Comparison of ENCODE assay signal across 9 cellular contexts in genomic region chr18:77103181-77103875, GRCh38. TPM values are rescaled to one million over a fixed set of nuclear protein-coding genes. Genes with fewer than 3 reads are reported as not detected.
DNase-seq lines count a peak whose midpoint lies in the region; ATAC-seq and TF ChIP-seq lines count a peak whose summit lies in the region.
"Had no signal": no experiment of that assay in that cellular context is flagged by ENCODE, and none has a peak within 500 bp of the region (broad histone marks: within the 10 kb centered on the region; RNA-seq: fewer than 3 reads in every experiment).

No MANE protein-coding gene starts in this region.

- no peaks in the 10 kb centered on the region for H3K27me3 Mint-ChIP-seq in Calu3 (ENCODE audit: unreplicated experiment)

- no peaks in the 10 kb centered on the region for H3K27me3 ChIP-seq in SJSA1 (replicated peaks)
- no peaks in the 10 kb centered on the region for H3K27me3 ChIP-seq in fibroblast of lung (ENCODE audit: control insufficient read depth, insufficient read depth, low read length)
- no peaks in the 10 kb centered on the region for H3K27me3 ChIP-seq in psoas muscle (ENCODE audit: insufficient read depth in 3 of 3, low read length in 2 of 3)
- H3K27me3 ChIP-seq: MG63 had no signal

- H3K4me3 Mint-ChIP-seq in Calu3 (ENCODE audit: low read depth, unreplicated experiment) = no peak overlapping the region

- H3K27ac Mint-ChIP-seq in Calu3 (ENCODE audit: unreplicated experiment) = peak overlapping the region; percentile 37

- intact Hi-C loops in Calu3 (cut with micrococcal nuclease; ENCODE audit: unreplicated experiment) = no loop called here
- intact Hi-C loops in psoas muscle (cut with DNase I) = no loop called here

- peak overlapping the region; percentile 91 for H3K27ac ChIP-seq in SJSA1
- peak overlapping the region; percentile 92 for H3K27ac ChIP-seq in fibroblast of lung (ENCODE audit: insufficient read depth, low read length)
- H3K27ac ChIP-seq in psoas muscle = peak overlapping the region; percentile 86

- no peaks in the 10 kb centered on the region for H4K20me1 ChIP-seq in fibroblast of lung (ENCODE audit: control insufficient read depth, extremely low read depth, insufficient read depth, low read length)

- H3K9ac ChIP-seq in fibroblast of lung (ENCODE audit: insufficient read depth, low read length) = no peak overlapping the region

- ATAC-seq in psoas muscle (no peak), HG03280 (IDR thresholded peaks at IDR 0.05; ENCODE audit: unreplicated experiment) (no peak)

- H3K4me3 ChIP-seq in SJSA1 = no peak overlapping the region
- no peak overlapping the region for H3K4me3 ChIP-seq in fibroblast of lung (replicated peaks in 1 of 4; ENCODE audit: control extremely low read depth in 1 of 4, insufficient read depth in 1 of 4, low read depth in 3 of 4, low read length in 4 of 4)
- no peak overlapping the region for H3K4me3 ChIP-seq in psoas muscle
- H3K4me3 ChIP-seq: MG63 had no signal

- no peaks in the 10 kb centered on the region for H3K9me3 ChIP-seq in SJSA1 (replicated peaks)
- no peaks in the 10 kb centered on the region for H3K9me3 ChIP-seq in fibroblast of lung (ENCODE audit: control insufficient read depth, insufficient read depth, low read depth, low read length)
- no peaks in the 10 kb centered on the region for H3K9me3 ChIP-seq in psoas muscle
- H3K9me3 ChIP-seq: MG63 had no signal

- CTCF ChIA-PET in Calu3 (lab: Charles Lee) = interaction anchor here (0.8 to 2.9 kb wide), 4 partner anchors 11 to 49 kb away, joined by 3 to 16 read pairs (median 10); no protein-coding TSS in a partner anchor

- no peaks in the 10 kb centered on the region for H3K79me2 ChIP-seq in fibroblast of lung (ENCODE audit: control insufficient read depth, insufficient read depth, low read length)

- peaks cover 85% of the 10 kb centered on the region for H3K36me3 Mint-ChIP-seq in Calu3 (ENCODE audit: insufficient read depth, unreplicated experiment)

- H3K4me1 Mint-ChIP-seq in Calu3 (ENCODE audit: low read depth, unreplicated experiment) = peaks cover 82% of the 10 kb centered on the region

- TF ChIP-seq CTCF in Calu3 (IDR thresholded peaks at IDR 0.05; ENCODE audit: unreplicated experiment) = no peak
- no peak for TF ChIP-seq CTCF in fibroblast of lung (conservative IDR thresholded peaks at IDR 0.05 in 1 of 2, IDR thresholded peaks at IDR 0.05 in 1 of 2; ENCODE audit: low read depth in 1 of 2, low read length in 2 of 2)
- no peak for TF ChIP-seq CTCF in psoas muscle (IDR thresholded peaks at IDR 0.05)

- H3K36me3 ChIP-seq in SJSA1 (no peaks in the 10 kb centered on the region), fibroblast of lung (ENCODE audit: control insufficient read depth, insufficient read depth, low read length) (no peaks in the 10 kb centered on the region), psoas muscle (ENCODE audit: insufficient read depth in 1 of 2, low read depth in 1 of 2) (peaks cover 0 to 7% of the 10 kb centered on the region in 2 donors)
- H3K36me3 ChIP-seq: MG63 had no signal

- no TSS peak for BruUV-seq in Calu3 (replicated peaks; lab: Mats Ljungman, UMichigan)

- H3K9me3 Mint-ChIP-seq in Calu3 (ENCODE audit: low read depth, unreplicated experiment) = no peaks in the 10 kb centered on the region

- H3K4me2 ChIP-seq in fibroblast of lung (ENCODE audit: extremely low read depth, insufficient read depth, low read length) = peak overlapping the region; percentile 54

- H2AFZ ChIP-seq in fibroblast of lung (ENCODE audit: low read length) = peak overlapping the region; percentile 23

- peaks cover 57% of the 10 kb centered on the region for H3K4me1 ChIP-seq in SJSA1 (replicated peaks)
- H3K4me1 ChIP-seq in fibroblast of lung (ENCODE audit: control insufficient read depth, extremely low read depth, insufficient read depth, low read length) = peaks cover 39% of the 10 kb centered on the region
- H3K4me1 ChIP-seq in psoas muscle = peaks cover 63% of the 10 kb centered on the region

- 60 to 79% (median 68%) methylated on average over 16 of the region's 16 CpGs for WGBS in psoas muscle, 3 donors

- DNase-seq in Calu3 (no peak), SJSA1 (ENCODE audit: low read depth in 1 of 2, low spot score in 2 of 2) (no peak), fibroblast of lung (ENCODE audit: low read depth in 2 of 2) (peak; percentile 40 to 65), psoas muscle (peak in 1 of 2 donors; percentile 51), medulla oblongata (ENCODE audit: extremely low spot score) (no peak), NCI-H1417 (lab: John Stamatoyannopoulos, UW) (no peak), D341Med (ENCODE audit: low spot score) (no peak)
- DNase-seq: MG63 had no signal

RNA-seq across cellular contexts. Expression of gene MBP, which starts 29.3 kb away (rescaled TPM):
- total RNA-seq in Calu3 (2022) (221 and 257 TPM in 2 replicates), fibroblast of lung (3.6 and 7.2 TPM in 2 replicates), psoas muscle (10 to 100 TPM; 51.6 to 88.2 (median 78.6) TPM)
- not detected in 2 replicates for total RNA-seq in SJSA1 (2014; rRNA removed; shearing (Covaris generic))
- polyA plus RNA-seq in fibroblast of lung (2.3 and 2.4 TPM in 2 replicates), psoas muscle (10 to 100 TPM; 16.4 to 43.9 (median 40.8) TPM)
- 1.9 and 2.0 TPM in 2 replicates for polyA plus RNA-seq in fibroblast of lung (2012)
- 2.6 and 3.3 TPM in 2 replicates for polyA minus RNA-seq in fibroblast of lung (ENCODE audit: low replicate concordance)

Comparison
In these comparisons a context has a peak if more than half of its experiments do, and no peak if none do; other contexts are left out.
1. DNase-seq: peak in fibroblast of lung (2 of 2); none in Calu3 (single experiment), SJSA1 (0 of 2), medulla oblongata (single experiment), NCI-H1417 (0 of 3) and D341Med (single experiment).
2. Peak in every context shown above with its lines, with median percentiles within 50 percentile points of each other: H3K27ac ChIP-seq.